8 cellular contexts compared by ENCODE assay signal in the genomic region with DNA sequence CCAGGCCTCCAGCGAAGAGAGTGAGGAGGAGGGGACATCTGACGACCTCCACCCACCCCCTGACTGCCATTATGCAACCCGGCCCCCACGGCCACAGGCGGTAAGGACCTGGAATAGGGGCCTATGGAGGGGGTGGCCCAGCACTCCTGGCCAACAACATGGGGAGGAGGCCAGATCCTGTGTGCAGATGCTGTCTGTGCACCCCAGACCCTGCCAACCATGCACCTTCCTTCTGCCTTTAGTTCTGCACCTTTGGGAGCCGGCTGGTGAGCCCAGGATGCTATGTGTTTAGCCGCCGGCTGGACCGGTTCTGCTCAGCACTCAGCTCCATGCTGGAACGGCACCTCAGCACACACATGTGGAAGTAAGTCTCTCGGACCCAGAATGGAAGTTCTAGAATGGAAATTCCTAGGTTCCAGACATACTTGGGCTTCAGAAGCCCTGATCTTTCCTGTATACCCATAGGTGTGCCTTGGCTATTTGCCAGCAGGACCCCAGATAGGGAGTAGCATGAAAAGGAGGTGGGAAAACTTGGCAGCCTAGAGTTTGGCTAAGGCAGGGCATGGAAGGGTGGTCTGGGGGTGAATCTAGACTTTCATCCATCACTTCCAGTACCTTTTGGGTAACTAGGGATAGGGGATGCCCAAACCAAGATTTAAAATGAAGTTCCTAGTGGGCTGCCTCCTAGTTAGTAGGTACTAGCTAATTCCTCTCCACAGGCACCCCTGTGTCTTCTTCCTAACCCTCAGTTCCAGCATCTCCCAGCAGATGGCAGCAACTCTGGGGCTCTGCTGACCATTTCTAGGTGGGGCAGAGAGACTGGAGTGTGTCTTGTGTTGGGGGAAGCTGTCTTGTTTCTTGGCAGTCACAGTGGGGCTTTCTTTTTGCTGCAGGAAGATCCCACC. TPM values are rescaled to one million over a fixed set of nuclear protein-coding genes. Genes with fewer than 3 reads are reported as not detected.
DNase-seq lines count a peak whose midpoint lies in the region; ATAC-seq and TF ChIP-seq lines count a peak whose summit lies in the region.

No MANE protein-coding gene starts in this region.

- DNase-seq in GM03348 (ENCODE audit: low spot score) (peak; percentile 86), Karpas-422 (peak; percentile 89), SKM-1 (lab: John Stamatoyannopoulos, UW; ENCODE audit: unreplicated experiment) (peak; percentile 44), cardiac muscle cell (ENCODE audit: low read depth in 1 of 2, low spot score in 1 of 2) (peak; percentile 74 to 77), retinal pigment epithelial cell (ENCODE audit: low read depth) (no peak), NCI-H2029 (lab: John Stamatoyannopoulos, UW) (no peak)
- DNase-seq in activated naive CD8-positive, alpha-beta T cell treated with anti-CD3 and anti-CD28 coated beads, Interleukin-2, amount 50 U/mL, for 16 hours (ENCODE audit: low read depth, low spot score) = peak; percentile 46

- H3K79me2 ChIP-seq in Karpas-422 (ENCODE audit: low read length) = peaks cover 11% of the 10 kb centered on the region

- H3K9me3 ChIP-seq in Karpas-422 (ENCODE audit: low read length) (no peaks in the 10 kb centered on the region), cardiac muscle cell (ENCODE audit: low read depth) (no peaks in the 10 kb centered on the region)

- peaks cover 19% of the 10 kb centered on the region for H3K4me1 ChIP-seq in Karpas-422 (ENCODE audit: low read length)
- H3K4me1 ChIP-seq in cardiac muscle cell (ENCODE audit: low read depth) = peaks cover 4% of the 10 kb centered on the region

- H3K4me2 ChIP-seq in Karpas-422 (ENCODE audit: low read depth, low read length, poor library complexity, severe bottlenecking) = no peak overlapping the region

- peak; percentile 91 for TF ChIP-seq CTCF in cardiac muscle cell (IDR thresholded peaks at IDR 0.05; ENCODE audit: low read depth, low read length)
- TF ChIP-seq CTCF in retinal pigment epithelial cell (conservative IDR thresholded peaks at IDR 0.05; ENCODE audit: low read depth, low read length) = peak; percentile 95

- H3K27me3 ChIP-seq in Karpas-422 (ENCODE audit: low read length) (no peaks in the 10 kb centered on the region), cardiac muscle cell (no peaks in the 10 kb centered on the region)

- H3K36me3 ChIP-seq in Karpas-422 (ENCODE audit: insufficient read depth, low read length) = no peaks in the 10 kb centered on the region
- H3K36me3 ChIP-seq in cardiac muscle cell = peaks cover 6% of the 10 kb centered on the region

- no peak overlapping the region for H3K9ac ChIP-seq in Karpas-422 (ENCODE audit: low read length)

- no peaks in the 10 kb centered on the region for H3K9me2 ChIP-seq in Karpas-422 (replicated peaks; ENCODE audit: insufficient read depth, low read length)

- H2AFZ ChIP-seq in Karpas-422 (ENCODE audit: low read length) = no peak overlapping the region

- H3K4me3 ChIP-seq in Karpas-422 (ENCODE audit: low read length) (no peak overlapping the region), cardiac muscle cell (no peak overlapping the region), retinal pigment epithelial cell (ENCODE audit: low read length) (no peak overlapping the region)

- H3K27ac ChIP-seq in Karpas-422 (ENCODE audit: low read length) (no peak overlapping the region), cardiac muscle cell (no peak overlapping the region)

- H4K20me1 ChIP-seq in Karpas-422 (ENCODE audit: insufficient read depth, low read depth, low read length) = no peaks in the 10 kb centered on the region

- no peak for ATAC-seq in HG02623 (IDR thresholded peaks at IDR 0.05; ENCODE audit: unreplicated experiment)

RNA-seq across cellular contexts. Expression of a gene that starts 3.6 kb away (rescaled TPM):
- total RNA-seq in Karpas-422 (2014; rRNA removed; shearing (Covaris generic); ENCODE audit: low replicate concordance) = 6.2 and 7.1 TPM in 2 replicates
- total RNA-seq in cardiac muscle cell = 5.3 and 7.2 TPM in 2 replicates
- polyA plus RNA-seq in cardiac muscle cell = 5.5 and 6.6 TPM in 2 replicates

RNA-seq across cellular contexts. Expression of a gene that starts 6.6 kb away (rescaled TPM):
- 3.5 and 5.7 TPM in 2 replicates for total RNA-seq in Karpas-422 (2014; rRNA removed; shearing (Covaris generic); ENCODE audit: low replicate concordance)
- total RNA-seq in cardiac muscle cell = 14.7 and 17.8 TPM in 2 replicates
- 7.0 and 11.9 TPM in 2 replicates for polyA plus RNA-seq in cardiac muscle cell

RNA-seq across cellular contexts. Expression of a gene that starts 19.2 kb away (rescaled TPM):
- total RNA-seq in Karpas-422 (2014; rRNA removed; shearing (Covaris generic); ENCODE audit: low replicate concordance) = 0.37 and 1.1 TPM in 2 replicates
- total RNA-seq in cardiac muscle cell = 10.5 and 11.2 TPM in 2 replicates
- 7.7 and 10.1 TPM in 2 replicates for polyA plus RNA-seq in cardiac muscle cell

RNA-seq across cellular contexts. Expression of a gene that starts 23.9 kb away (rescaled TPM):
- total RNA-seq in Karpas-422 (2014; rRNA removed; shearing (Covaris generic); ENCODE audit: low replicate concordance) = not detected in 2 replicates
- total RNA-seq in cardiac muscle cell = 10.7 and 17.8 TPM in 2 replicates
- polyA plus RNA-seq in cardiac muscle cell = 17.0 and 27.3 TPM in 2 replicates

RNA-seq across cellular contexts. Expression of a gene that starts 49.4 kb away (rescaled TPM):
- total RNA-seq in Karpas-422 (2014; rRNA removed; shearing (Covaris generic); ENCODE audit: low replicate concordance) = not detected in 2 replicates
- 1.9 and 3.3 TPM in 2 replicates for total RNA-seq in cardiac muscle cell
- 1.9 and 2.7 TPM in 2 replicates for polyA plus RNA-seq in cardiac muscle cell

Comparison
In these comparisons a context has a peak if more than half of its experiments do, and no peak if none do; other contexts are left out.
1. DNase-seq: peak in GM03348 (single experiment), Karpas-422 (single experiment), SKM-1 (single experiment), activated naive CD8-positive, alpha-beta T cell treated with anti-CD3 and anti-CD28 coated beads, Interleukin-2, amount 50 U/mL, for 16 hours (single experiment) and cardiac muscle cell (2 of 2); none in retinal pigment epithelial cell (single experiment) and NCI-H2029 (single experiment).